10 cellular contexts compared by ENCODE assay signal in genomic region chr6:29975561-29975907, GRCh38. TPM values are rescaled to one million over a fixed set of nuclear protein-coding genes. Genes with fewer than 3 reads are reported as not detected.
DNase-seq lines count a peak whose midpoint lies in the region; ATAC-seq and TF ChIP-seq lines count a peak whose summit lies in the region.
"Had no signal": no experiment of that assay in that cellular context is flagged by ENCODE, and none has a peak within 500 bp of the region (broad histone marks: within the 10 kb centered on the region; RNA-seq: fewer than 3 reads in every experiment).

No MANE protein-coding gene starts in this region.

- CTCF ChIA-PET in activated CD4-positive, alpha-beta memory T cell treated with anti-CD3 and anti-CD28 coated beads, Interleukin-2, amount 10 ng/mL, durations not matched to agents 7 days and 5 days (lab: Charles Lee), result interaction anchor here (1.2 to 2.2 kb wide), 2 partner anchors 10 to 127 kb away, joined by 4 to 8 read pairs; no protein-coding TSS in a partner anchor

- H3K27ac ChIP-seq in iPS-18a (ENCODE audit: low read length) (no peak overlapping the region), foreskin keratinocyte (no peak overlapping the region)

- POLR2A ChIA-PET in activated CD4-positive, alpha-beta memory T cell treated with anti-CD3 and anti-CD28 coated beads, Interleukin-2, amount 10 ng/mL, durations not matched to agents 7 days and 5 days (lab: Charles Lee), result interaction anchor here (0.9 to 2.9 kb wide), 3 partner anchors 10 to 88 kb away, joined by 3 to 17 read pairs (median 3); no protein-coding TSS in a partner anchor

- H3K27me3 Mint-ChIP-seq in activated CD4-positive, alpha-beta memory T cell treated with anti-CD3 and anti-CD28 coated beads, Interleukin-2, amount 10 ng/mL, durations not matched to agents 7 days and 5 days, result peaks cover 63% of the 10 kb centered on the region

- no peak for TF ChIP-seq CTCF in foreskin keratinocyte (conservative IDR thresholded peaks at IDR 0.05)

- ATAC-seq in HG03159 (IDR thresholded peaks at IDR 0.05; ENCODE audit: unreplicated experiment) (no peak), foreskin keratinocyte (no peak), HG03095 (IDR thresholded peaks at IDR 0.05; ENCODE audit: unreplicated experiment) (no peak)

- no peaks in the 10 kb centered on the region for H3K36me3 ChIP-seq in H7 (replicated peaks; ENCODE audit: control insufficient read depth, insufficient read depth, low read length)
- no peaks in the 10 kb centered on the region for H3K36me3 ChIP-seq in iPS-18a (ENCODE audit: control insufficient read depth, low read depth, low read length)

- H3K4me3 Mint-ChIP-seq in activated CD4-positive, alpha-beta memory T cell treated with anti-CD3 and anti-CD28 coated beads, Interleukin-2, amount 10 ng/mL, durations not matched to agents 7 days and 5 days, result peak overlapping the region; percentile 75

- no peaks in the 10 kb centered on the region for H3K36me3 Mint-ChIP-seq in activated CD4-positive, alpha-beta memory T cell treated with anti-CD3 and anti-CD28 coated beads, Interleukin-2, amount 10 ng/mL, durations not matched to agents 7 days and 5 days (ENCODE audit: low read depth)

- H3K9me3 ChIP-seq in iPS-18a (ENCODE audit: control insufficient read depth, low read depth, low read length), result no peaks in the 10 kb centered on the region

- no peaks in the 10 kb centered on the region for H3K9me3 Mint-ChIP-seq in activated CD4-positive, alpha-beta memory T cell treated with anti-CD3 and anti-CD28 coated beads, Interleukin-2, amount 10 ng/mL, durations not matched to agents 7 days and 5 days

- peak overlapping the region; percentile 37 for H3K4me3 ChIP-seq in H7 (ENCODE audit: insufficient read depth, low read depth, low read length)
- H3K4me3 ChIP-seq in iPS-18a (ENCODE audit: low read length), result peak overlapping the region; percentile 39

- H3K27ac Mint-ChIP-seq in activated CD4-positive, alpha-beta memory T cell treated with anti-CD3 and anti-CD28 coated beads, Interleukin-2, amount 10 ng/mL, durations not matched to agents 7 days and 5 days, result no peak overlapping the region

- H3K27me3 ChIP-seq in H7 (ENCODE audit: control insufficient read depth, insufficient read depth, low read length) (peaks cover 54% of the 10 kb centered on the region), iPS-18a (ENCODE audit: control insufficient read depth, insufficient read depth, low read length) (peaks cover 62% of the 10 kb centered on the region), foreskin keratinocyte (peaks cover 53% of the 10 kb centered on the region)

- H3K4me1 ChIP-seq in iPS-18a (ENCODE audit: control insufficient read depth, low read depth, low read length), result no peaks in the 10 kb centered on the region
- H3K4me1 ChIP-seq in foreskin keratinocyte, result no peaks in the 10 kb centered on the region

- DNase-seq in H7 (no peak), retina (peak; percentile 51), T1000 (lab: John Stamatoyannopoulos, UW) (no peak), foreskin keratinocyte (no peak)
- no peak for DNase-seq in activated CD4-positive, alpha-beta memory T cell treated with anti-CD3 and anti-CD28 coated beads, Interleukin-2, amount 10 ng/mL, durations not matched to agents 7 days and 5 days
- DNase-seq: aorta, NCI-H2029 treated with DMSO at 0.1 percent for 48 hours had no signal

- H3K4me1 Mint-ChIP-seq in activated CD4-positive, alpha-beta memory T cell treated with anti-CD3 and anti-CD28 coated beads, Interleukin-2, amount 10 ng/mL, durations not matched to agents 7 days and 5 days, result peaks cover 51% of the 10 kb centered on the region

- no peak overlapping the region for H3K9ac ChIP-seq in iPS-18a (ENCODE audit: low read length)

RNA-seq across cellular contexts. Expression of gene HLA-A, which starts 33.2 kb away (rescaled TPM):
- 55.5 and 73.8 TPM in 2 replicates for total RNA-seq in H7 (2014; rRNA removed; shearing (Covaris generic))
- 1,000 to 10,000 TPM; 2,531 to 2,553 TPM for total RNA-seq in activated CD4-positive, alpha-beta memory T cell treated with anti-CD3 and anti-CD28 coated beads, Interleukin-2, amount 10 ng/mL, durations not matched to agents 7 days and 5 days
- total RNA-seq in foreskin keratinocyte, result 230 and 262 TPM in 2 replicates
- 273 and 304 TPM in 2 replicates for polyA plus RNA-seq in foreskin keratinocyte
